ENCODE assay signal across 1 cellular context in genomic region chr12:69338120-69338859, GRCh38.
TF ChIP-seq lines count a peak whose summit lies in the region.

No MANE protein-coding gene starts in this region.

TF ChIP-seq in liver, 16 proteins besides CTCF, POLR2A, EP300 and RAD21 (continued from another document):
- TF ChIP-seq, protein P1, sequence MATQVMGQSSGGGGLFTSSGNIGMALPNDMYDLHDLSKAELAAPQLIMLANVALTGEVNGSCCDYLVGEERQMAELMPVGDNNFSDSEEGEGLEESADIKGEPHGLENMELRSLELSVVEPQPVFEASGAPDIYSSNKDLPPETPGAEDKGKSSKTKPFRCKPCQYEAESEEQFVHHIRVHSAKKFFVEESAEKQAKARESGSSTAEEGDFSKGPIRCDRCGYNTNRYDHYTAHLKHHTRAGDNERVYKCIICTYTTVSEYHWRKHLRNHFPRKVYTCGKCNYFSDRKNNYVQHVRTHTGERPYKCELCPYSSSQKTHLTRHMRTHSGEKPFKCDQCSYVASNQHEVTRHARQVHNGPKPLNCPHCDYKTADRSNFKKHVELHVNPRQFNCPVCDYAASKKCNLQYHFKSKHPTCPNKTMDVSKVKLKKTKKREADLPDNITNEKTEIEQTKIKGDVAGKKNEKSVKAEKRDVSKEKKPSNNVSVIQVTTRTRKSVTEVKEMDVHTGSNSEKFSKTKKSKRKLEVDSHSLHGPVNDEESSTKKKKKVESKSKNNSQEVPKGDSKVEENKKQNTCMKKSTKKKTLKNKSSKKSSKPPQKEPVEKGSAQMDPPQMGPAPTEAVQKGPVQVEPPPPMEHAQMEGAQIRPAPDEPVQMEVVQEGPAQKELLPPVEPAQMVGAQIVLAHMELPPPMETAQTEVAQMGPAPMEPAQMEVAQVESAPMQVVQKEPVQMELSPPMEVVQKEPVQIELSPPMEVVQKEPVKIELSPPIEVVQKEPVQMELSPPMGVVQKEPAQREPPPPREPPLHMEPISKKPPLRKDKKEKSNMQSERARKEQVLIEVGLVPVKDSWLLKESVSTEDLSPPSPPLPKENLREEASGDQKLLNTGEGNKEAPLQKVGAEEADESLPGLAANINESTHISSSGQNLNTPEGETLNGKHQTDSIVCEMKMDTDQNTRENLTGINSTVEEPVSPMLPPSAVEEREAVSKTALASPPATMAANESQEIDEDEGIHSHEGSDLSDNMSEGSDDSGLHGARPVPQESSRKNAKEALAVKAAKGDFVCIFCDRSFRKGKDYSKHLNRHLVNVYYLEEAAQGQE (IDR thresholded peaks at IDR 0.05), result peak; percentile 79
- TF ChIP-seq JUND (IDR thresholded peaks at IDR 0.05) (peak; percentile 83 to 95), RXRA (IDR thresholded peaks at IDR 0.05) (peak; percentile 77 to 87)
- TF ChIP-seq, protein P2, sequence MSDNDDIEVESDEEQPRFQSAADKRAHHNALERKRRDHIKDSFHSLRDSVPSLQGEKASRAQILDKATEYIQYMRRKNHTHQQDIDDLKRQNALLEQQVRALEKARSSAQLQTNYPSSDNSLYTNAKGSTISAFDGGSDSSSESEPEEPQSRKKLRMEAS (IDR thresholded peaks at IDR 0.05), result peak; percentile 99
